ENCODE assay signal across 21 cellular contexts in the genomic region with DNA sequence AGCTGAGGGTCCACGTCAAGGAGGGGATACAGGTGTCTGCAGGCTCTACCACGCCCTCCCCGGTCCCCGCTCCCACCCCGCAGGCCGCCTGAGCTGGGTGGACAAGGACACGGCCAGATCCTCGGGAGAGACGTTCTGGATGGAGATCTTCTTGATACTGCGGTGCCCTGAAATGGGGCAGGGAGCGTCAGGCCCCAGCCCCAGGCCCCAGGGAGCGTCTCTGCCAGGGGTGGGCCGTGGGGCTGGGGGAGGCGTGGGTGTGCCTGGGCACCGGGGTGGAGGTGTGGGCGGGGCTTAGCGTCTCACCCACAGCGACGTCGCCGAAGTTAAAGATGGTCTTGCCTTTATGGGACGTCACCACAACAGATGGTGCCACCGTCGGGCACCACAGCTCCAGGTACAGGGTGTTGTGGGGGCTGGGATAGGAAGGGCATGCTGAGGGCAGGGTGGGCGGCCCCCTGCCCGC. TPM values are rescaled to one million over a fixed set of nuclear protein-coding genes. Genes with fewer than 3 reads are reported as not detected.
"Had no signal": no experiment of that assay in that cellular context is flagged by ENCODE, and none has a peak within 500 bp of the region (broad histone marks: within the 10 kb centered on the region; RNA-seq: fewer than 3 reads in every experiment).

No MANE protein-coding gene starts in this region.

- ATAC-seq: activated CD8-positive, alpha-beta T cell treated with anti-CD3 and anti-CD28 coated beads, Interleukin-2, amount 10 ng/mL, durations not matched to agents 7 days and 5 days; activated T-cell treated with anti-CD3 and anti-CD28 coated beads, Interleukin-2, amount 50 U/mL, for 72 hours had no signal

- H3K9me3 ChIP-seq: ascending aorta, esophagus squamous epithelium, vagina had no signal

- H3K27me3 ChIP-seq: ascending aorta, vagina had no signal

- H3K4me1 ChIP-seq: ascending aorta, vagina had no signal

- H3K9me3 Mint-ChIP-seq: activated CD4-positive, alpha-beta T cell treated with anti-CD3 and anti-CD28 coated beads, Interleukin-2, amount 10 ng/mL, durations not matched to agents 7 days and 5 days; activated T-cell treated with anti-CD3 and anti-CD28 coated beads, Interleukin-2, amount 50 U/mL, for 72 hours; nephron progenitor cell; stimulated activated naive CD8-positive, alpha-beta T cell treated with anti-CD3 and anti-CD28 coated beads, Interleukin-15, Interleukin-2, amounts not matched to agents 100 ng/mL and 50 ng/mL, for 24 hours had no signal

- H3K4me3 Mint-ChIP-seq: activated CD4-positive, alpha-beta T cell treated with anti-CD3 and anti-CD28 coated beads, Interleukin-2, amount 10 ng/mL, durations not matched to agents 7 days and 5 days; activated CD8-positive, alpha-beta T cell treated with anti-CD3 and anti-CD28 coated beads, Interleukin-2, amount 10 ng/mL, durations not matched to agents 7 days and 5 days; activated T-cell treated with anti-CD3 and anti-CD28 coated beads, Interleukin-2, amount 50 U/mL, for 72 hours; nephron progenitor cell; stimulated activated naive CD8-positive, alpha-beta T cell treated with anti-CD3 and anti-CD28 coated beads, Interleukin-15, Interleukin-2, amounts not matched to agents 100 ng/mL and 50 ng/mL, for 24 hours had no signal

- H3K27ac Mint-ChIP-seq: activated CD4-positive, alpha-beta T cell treated with anti-CD3 and anti-CD28 coated beads, Interleukin-2, amount 10 ng/mL, durations not matched to agents 7 days and 5 days; activated CD8-positive, alpha-beta T cell treated with anti-CD3 and anti-CD28 coated beads, Interleukin-2, amount 10 ng/mL, durations not matched to agents 7 days and 5 days; activated T-cell treated with anti-CD3 and anti-CD28 coated beads, Interleukin-2, amount 50 U/mL, for 72 hours; nephron progenitor cell; stimulated activated naive CD8-positive, alpha-beta T cell treated with anti-CD3 and anti-CD28 coated beads, Interleukin-15, Interleukin-2, amounts not matched to agents 100 ng/mL and 50 ng/mL, for 24 hours had no signal

- H3K36me3 ChIP-seq: ascending aorta, esophagus squamous epithelium, vagina had no signal

- H3K4me3 ChIP-seq: ascending aorta, esophagus squamous epithelium, vagina had no signal

- DNase-seq: activated CD4-positive, alpha-beta T cell treated with anti-CD3 and anti-CD28 coated beads, Interleukin-2, amount 10 ng/mL, durations not matched to agents 7 days and 5 days; activated CD4-positive, CD25-positive, alpha-beta regulatory T cell; activated CD8-positive, alpha-beta T cell treated with anti-CD3 and anti-CD28 coated beads, Interleukin-2, amount 10 ng/mL, durations not matched to agents 7 days and 5 days; activated effector memory CD4-positive, alpha-beta T cell treated with anti-CD3 and anti-CD28 coated beads, Interleukin-2, amount 50 U/mL, for 16 hours; activated naive CD4-positive, alpha-beta T cell treated with anti-CD3 and anti-CD28 coated beads, Interleukin-2, amount 50 U/mL, for 16 hours; activated T-cell treated with anti-CD3 and anti-CD28 coated beads, Interleukin-2, amount 50 U/mL, for 72 hours; effector CD8-positive, alpha-beta T cell; esophagus squamous epithelium; midbrain; nephron progenitor cell; occipital lobe; retina; stimulated activated CD4-positive, alpha-beta T cell treated with anti-CD3 and anti-CD28 coated beads, Interleukin-2, amount 100 ng/mL, for 48 hours; T-helper 1 cell; T-helper 9 cell; trophoblast cell had no signal

- H3K27me3 Mint-ChIP-seq: activated CD4-positive, alpha-beta T cell treated with anti-CD3 and anti-CD28 coated beads, Interleukin-2, amount 10 ng/mL, durations not matched to agents 7 days and 5 days; stimulated activated naive CD8-positive, alpha-beta T cell treated with anti-CD3 and anti-CD28 coated beads, Interleukin-15, Interleukin-2, amounts not matched to agents 100 ng/mL and 50 ng/mL, for 24 hours had no signal

- H3K27ac ChIP-seq: ascending aorta, esophagus squamous epithelium, vagina had no signal

- H3K4me1 Mint-ChIP-seq: activated CD4-positive, alpha-beta T cell treated with anti-CD3 and anti-CD28 coated beads, Interleukin-2, amount 10 ng/mL, durations not matched to agents 7 days and 5 days had no signal

RNA-seq across cellular contexts. Expression of gene TMEM52, which starts 7.3 kb away (rescaled TPM):
- total RNA-seq: activated CD4-positive, alpha-beta T cell treated with anti-CD3 and anti-CD28 coated beads, Interleukin-2, amount 10 ng/mL, durations not matched to agents 7 days and 5 days; ascending aorta; posterior vena cava had no signal

RNA-seq across cellular contexts. Expression of gene CALML6, which starts 11.3 kb away (rescaled TPM):
- total RNA-seq: ascending aorta, lung microvascular endothelial cell, occipital lobe had no signal
